1 cellular context compared by ENCODE assay signal in the genomic region with DNA sequence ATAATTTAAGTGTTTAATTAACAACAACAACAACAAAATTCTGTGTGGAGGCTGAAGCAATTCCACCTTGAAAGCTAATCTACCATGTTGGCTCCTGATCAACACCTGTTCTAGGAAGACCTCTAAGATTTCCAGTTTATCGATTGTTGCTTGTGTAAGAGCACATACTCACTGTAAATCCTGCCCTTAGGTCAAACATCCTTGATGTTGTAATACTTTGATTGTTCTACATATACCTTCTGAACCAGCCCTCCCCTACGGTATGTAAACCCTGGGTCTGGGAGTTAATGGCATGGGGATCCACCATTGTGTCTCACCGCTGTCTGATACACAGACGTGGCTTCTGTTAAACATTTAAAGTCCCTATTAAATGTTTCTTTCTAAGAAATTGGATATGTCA.
TF ChIP-seq lines count a peak whose summit lies in the region.

No MANE protein-coding gene starts in this region.

TF ChIP-seq in HepG2, 621 proteins besides CTCF, POLR2A, EP300 and RAD21 (continued from another document and continues in another):
- TF ChIP-seq NR0B2 (CRISPR knock-in tag; IDR thresholded peaks at IDR 0.05) (no peak), AHR (CRISPR knock-in tag; IDR thresholded peaks at IDR 0.05) (no peak), ZNF567 (CRISPR knock-in tag; IDR thresholded peaks at IDR 0.05; ENCODE audit: borderline replicate concordance) (no peak), IKZF4 (CRISPR knock-in tag; IDR thresholded peaks at IDR 0.05; ENCODE audit: borderline replicate concordance, low read depth, not compliant biosample characterization) (no peak), CHCHD3 (CRISPR knock-in tag; IDR thresholded peaks at IDR 0.05) (no peak), ZNF709 (CRISPR knock-in tag; IDR thresholded peaks at IDR 0.05) (no peak), MAF1 (CRISPR knock-in tag; IDR thresholded peaks at IDR 0.05; ENCODE audit: borderline replicate concordance) (no peak), CHD2 (IDR thresholded peaks at IDR 0.05; ENCODE audit: low read depth, low read length) (no peak), NFIB (CRISPR knock-in tag; IDR thresholded peaks at IDR 0.05; ENCODE audit: borderline replicate concordance) (no peak), ZNF337 (CRISPR knock-in tag; IDR thresholded peaks at IDR 0.05; ENCODE audit: borderline replicate concordance, low read depth) (no peak), ZBTB20 (CRISPR knock-in tag; IDR thresholded peaks at IDR 0.05; ENCODE audit: borderline replicate concordance, low read depth) (peak; percentile 70; the same call in 1 of the 2 replicates), KDM5B (CRISPR knock-in tag; IDR thresholded peaks at IDR 0.05; ENCODE audit: borderline replicate concordance) (no peak), ATM (IDR thresholded peaks at IDR 0.05; ENCODE audit: borderline replicate concordance) (no peak), HNRNPL (IDR thresholded peaks at IDR 0.05; ENCODE audit: low read depth, low read length) (no peak), TARDBP (CRISPR knock-in tag; IDR thresholded peaks at IDR 0.05) (peak; percentile 44; the same call in 1 of the 2 replicates), MIER2 (CRISPR knock-in tag; IDR thresholded peaks at IDR 0.05) (no peak), NCOA1 (CRISPR knock-in tag; IDR thresholded peaks at IDR 0.05) (no peak), DR1 (CRISPR knock-in tag; IDR thresholded peaks at IDR 0.05) (no peak), SALL2 (CRISPR knock-in tag; IDR thresholded peaks at IDR 0.05) (no peak), HNF4A (CRISPR knock-in tag; IDR thresholded peaks at IDR 0.05) (peak; percentile 70), CBFB (CRISPR knock-in tag; IDR thresholded peaks at IDR 0.05) (no peak), KLF6 (CRISPR knock-in tag; IDR thresholded peaks at IDR 0.05) (no peak), ZBTB21 (CRISPR knock-in tag; IDR thresholded peaks at IDR 0.05) (no peak), KDM1A (CRISPR knock-in tag; IDR thresholded peaks at IDR 0.05) (no peak; the same call in 1 of the 2 replicates), KDM2A (CRISPR knock-in tag; IDR thresholded peaks at IDR 0.05; ENCODE audit: borderline replicate concordance, low read depth) (no peak), KAT7 (CRISPR knock-in tag; IDR thresholded peaks at IDR 0.05; ENCODE audit: borderline replicate concordance) (no peak), AGO2 (optimal IDR thresholded peaks at IDR 0.05; ENCODE audit: low read depth, low read length) (no peak), GTF3A (CRISPR knock-in tag; conservative IDR thresholded peaks at IDR 0.05) (no peak), ZNF670 (CRISPR knock-in tag; IDR thresholded peaks at IDR 0.05; ENCODE audit: borderline replicate concordance) (no peak), MIXL1 (CRISPR knock-in tag; IDR thresholded peaks at IDR 0.05) (peak; percentile 70), NR2F6 (IDR thresholded peaks at IDR 0.05) (peak; percentile 85), NR2F6 (CRISPR knock-in tag; IDR thresholded peaks at IDR 0.05) (peak; percentile 86), ASH2L (IDR thresholded peaks at IDR 0.05; ENCODE audit: insufficient read length, low read depth, low read length) (no peak), CENPT (CRISPR knock-in tag; IDR thresholded peaks at IDR 0.05; ENCODE audit: low read depth) (no peak), RNF2 (conservative IDR thresholded peaks at IDR 0.05; ENCODE audit: low read depth) (no peak), CCAR2 (optimal IDR thresholded peaks at IDR 0.05; ENCODE audit: low read depth, low read length) (no peak), POLR2AphosphoS2 (IDR thresholded peaks at IDR 0.05; ENCODE audit: low read depth, low read length) (no peak), RBM22 (optimal IDR thresholded peaks at IDR 0.05; ENCODE audit: low read length) (no peak), POGZ (CRISPR knock-in tag; IDR thresholded peaks at IDR 0.05) (peak; percentile 54; the same call in 1 of the 2 replicates), ZNF775 (CRISPR knock-in tag; IDR thresholded peaks at IDR 0.05; ENCODE audit: borderline replicate concordance) (no peak), TOPORS (CRISPR knock-in tag; IDR thresholded peaks at IDR 0.05) (no peak)
- TF ChIP-seq, protein P1, sequence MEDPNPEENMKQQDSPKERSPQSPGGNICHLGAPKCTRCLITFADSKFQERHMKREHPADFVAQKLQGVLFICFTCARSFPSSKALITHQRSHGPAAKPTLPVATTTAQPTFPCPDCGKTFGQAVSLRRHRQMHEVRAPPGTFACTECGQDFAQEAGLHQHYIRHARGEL (CRISPR knock-in tag; IDR thresholded peaks at IDR 0.05): no peak
- TF ChIP-seq, protein P2, sequence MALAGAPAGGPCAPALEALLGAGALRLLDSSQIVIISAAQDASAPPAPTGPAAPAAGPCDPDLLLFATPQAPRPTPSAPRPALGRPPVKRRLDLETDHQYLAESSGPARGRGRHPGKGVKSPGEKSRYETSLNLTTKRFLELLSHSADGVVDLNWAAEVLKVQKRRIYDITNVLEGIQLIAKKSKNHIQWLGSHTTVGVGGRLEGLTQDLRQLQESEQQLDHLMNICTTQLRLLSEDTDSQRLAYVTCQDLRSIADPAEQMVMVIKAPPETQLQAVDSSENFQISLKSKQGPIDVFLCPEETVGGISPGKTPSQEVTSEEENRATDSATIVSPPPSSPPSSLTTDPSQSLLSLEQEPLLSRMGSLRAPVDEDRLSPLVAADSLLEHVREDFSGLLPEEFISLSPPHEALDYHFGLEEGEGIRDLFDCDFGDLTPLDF (CRISPR knock-in tag; IDR thresholded peaks at IDR 0.05): no peak
- TF ChIP-seq, protein P3, sequence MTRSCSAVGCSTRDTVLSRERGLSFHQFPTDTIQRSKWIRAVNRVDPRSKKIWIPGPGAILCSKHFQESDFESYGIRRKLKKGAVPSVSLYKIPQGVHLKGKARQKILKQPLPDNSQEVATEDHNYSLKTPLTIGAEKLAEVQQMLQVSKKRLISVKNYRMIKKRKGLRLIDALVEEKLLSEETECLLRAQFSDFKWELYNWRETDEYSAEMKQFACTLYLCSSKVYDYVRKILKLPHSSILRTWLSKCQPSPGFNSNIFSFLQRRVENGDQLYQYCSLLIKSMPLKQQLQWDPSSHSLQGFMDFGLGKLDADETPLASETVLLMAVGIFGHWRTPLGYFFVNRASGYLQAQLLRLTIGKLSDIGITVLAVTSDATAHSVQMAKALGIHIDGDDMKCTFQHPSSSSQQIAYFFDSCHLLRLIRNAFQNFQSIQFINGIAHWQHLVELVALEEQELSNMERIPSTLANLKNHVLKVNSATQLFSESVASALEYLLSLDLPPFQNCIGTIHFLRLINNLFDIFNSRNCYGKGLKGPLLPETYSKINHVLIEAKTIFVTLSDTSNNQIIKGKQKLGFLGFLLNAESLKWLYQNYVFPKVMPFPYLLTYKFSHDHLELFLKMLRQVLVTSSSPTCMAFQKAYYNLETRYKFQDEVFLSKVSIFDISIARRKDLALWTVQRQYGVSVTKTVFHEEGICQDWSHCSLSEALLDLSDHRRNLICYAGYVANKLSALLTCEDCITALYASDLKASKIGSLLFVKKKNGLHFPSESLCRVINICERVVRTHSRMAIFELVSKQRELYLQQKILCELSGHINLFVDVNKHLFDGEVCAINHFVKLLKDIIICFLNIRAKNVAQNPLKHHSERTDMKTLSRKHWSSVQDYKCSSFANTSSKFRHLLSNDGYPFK (CRISPR knock-in tag; IDR thresholded peaks at IDR 0.05; ENCODE audit: borderline replicate concordance): no peak
- TF ChIP-seq, protein P4, sequence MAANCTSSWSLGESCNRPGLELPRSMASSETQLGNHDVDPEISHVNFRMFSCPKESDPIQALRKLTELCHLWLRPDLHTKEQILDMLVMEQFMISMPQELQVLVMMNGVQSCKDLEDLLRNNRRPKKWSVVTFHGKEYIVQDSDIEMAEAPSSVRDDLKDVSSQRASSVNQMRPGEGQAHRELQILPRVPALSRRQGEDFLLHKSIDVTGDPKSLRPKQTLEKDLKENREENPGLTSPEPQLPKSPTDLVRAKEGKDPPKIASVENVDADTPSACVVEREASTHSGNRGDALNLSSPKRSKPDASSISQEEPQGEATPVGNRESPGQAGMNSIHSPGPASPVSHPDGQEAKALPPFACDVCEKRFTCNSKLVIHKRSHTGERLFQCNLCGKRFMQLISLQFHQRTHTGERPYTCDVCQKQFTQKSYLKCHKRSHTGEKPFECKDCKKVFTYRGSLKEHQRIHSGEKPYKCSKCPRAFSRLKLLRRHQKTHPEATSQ (CRISPR knock-in tag; IDR thresholded peaks at IDR 0.05; ENCODE audit: borderline replicate concordance): no peak
- TF ChIP-seq, protein P5, sequence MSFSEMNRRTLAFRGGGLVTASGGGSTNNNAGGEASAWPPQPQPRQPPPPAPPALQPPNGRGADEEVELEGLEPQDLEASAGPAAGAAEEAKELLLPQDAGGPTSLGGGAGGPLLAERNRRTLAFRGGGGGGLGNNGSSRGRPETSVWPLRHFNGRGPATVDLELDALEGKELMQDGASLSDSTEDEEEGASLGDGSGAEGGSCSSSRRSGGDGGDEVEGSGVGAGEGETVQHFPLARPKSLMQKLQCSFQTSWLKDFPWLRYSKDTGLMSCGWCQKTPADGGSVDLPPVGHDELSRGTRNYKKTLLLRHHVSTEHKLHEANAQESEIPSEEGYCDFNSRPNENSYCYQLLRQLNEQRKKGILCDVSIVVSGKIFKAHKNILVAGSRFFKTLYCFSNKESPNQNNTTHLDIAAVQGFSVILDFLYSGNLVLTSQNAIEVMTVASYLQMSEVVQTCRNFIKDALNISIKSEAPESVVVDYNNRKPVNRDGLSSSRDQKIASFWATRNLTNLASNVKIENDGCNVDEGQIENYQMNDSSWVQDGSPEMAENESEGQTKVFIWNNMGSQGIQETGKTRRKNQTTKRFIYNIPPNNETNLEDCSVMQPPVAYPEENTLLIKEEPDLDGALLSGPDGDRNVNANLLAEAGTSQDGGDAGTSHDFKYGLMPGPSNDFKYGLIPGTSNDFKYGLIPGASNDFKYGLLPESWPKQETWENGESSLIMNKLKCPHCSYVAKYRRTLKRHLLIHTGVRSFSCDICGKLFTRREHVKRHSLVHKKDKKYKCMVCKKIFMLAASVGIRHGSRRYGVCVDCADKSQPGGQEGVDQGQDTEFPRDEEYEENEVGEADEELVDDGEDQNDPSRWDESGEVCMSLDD (CRISPR knock-in tag; IDR thresholded peaks at IDR 0.05; ENCODE audit: borderline replicate concordance): no peak
- TF ChIP-seq, protein P6, sequence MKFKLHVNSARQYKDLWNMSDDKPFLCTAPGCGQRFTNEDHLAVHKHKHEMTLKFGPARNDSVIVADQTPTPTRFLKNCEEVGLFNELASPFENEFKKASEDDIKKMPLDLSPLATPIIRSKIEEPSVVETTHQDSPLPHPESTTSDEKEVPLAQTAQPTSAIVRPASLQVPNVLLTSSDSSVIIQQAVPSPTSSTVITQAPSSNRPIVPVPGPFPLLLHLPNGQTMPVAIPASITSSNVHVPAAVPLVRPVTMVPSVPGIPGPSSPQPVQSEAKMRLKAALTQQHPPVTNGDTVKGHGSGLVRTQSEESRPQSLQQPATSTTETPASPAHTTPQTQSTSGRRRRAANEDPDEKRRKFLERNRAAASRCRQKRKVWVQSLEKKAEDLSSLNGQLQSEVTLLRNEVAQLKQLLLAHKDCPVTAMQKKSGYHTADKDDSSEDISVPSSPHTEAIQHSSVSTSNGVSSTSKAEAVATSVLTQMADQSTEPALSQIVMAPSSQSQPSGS (CRISPR knock-in tag; IDR thresholded peaks at IDR 0.05): peak; percentile 59; the same call in 1 of the 2 replicates
- TF ChIP-seq, protein P7, sequence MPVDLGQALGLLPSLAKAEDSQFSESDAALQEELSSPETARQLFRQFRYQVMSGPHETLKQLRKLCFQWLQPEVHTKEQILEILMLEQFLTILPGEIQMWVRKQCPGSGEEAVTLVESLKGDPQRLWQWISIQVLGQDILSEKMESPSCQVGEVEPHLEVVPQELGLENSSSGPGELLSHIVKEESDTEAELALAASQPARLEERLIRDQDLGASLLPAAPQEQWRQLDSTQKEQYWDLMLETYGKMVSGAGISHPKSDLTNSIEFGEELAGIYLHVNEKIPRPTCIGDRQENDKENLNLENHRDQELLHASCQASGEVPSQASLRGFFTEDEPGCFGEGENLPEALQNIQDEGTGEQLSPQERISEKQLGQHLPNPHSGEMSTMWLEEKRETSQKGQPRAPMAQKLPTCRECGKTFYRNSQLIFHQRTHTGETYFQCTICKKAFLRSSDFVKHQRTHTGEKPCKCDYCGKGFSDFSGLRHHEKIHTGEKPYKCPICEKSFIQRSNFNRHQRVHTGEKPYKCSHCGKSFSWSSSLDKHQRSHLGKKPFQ (CRISPR knock-in tag; IDR thresholded peaks at IDR 0.05; ENCODE audit: insufficient replicate concordance): no peak
- TF ChIP-seq, protein P8, sequence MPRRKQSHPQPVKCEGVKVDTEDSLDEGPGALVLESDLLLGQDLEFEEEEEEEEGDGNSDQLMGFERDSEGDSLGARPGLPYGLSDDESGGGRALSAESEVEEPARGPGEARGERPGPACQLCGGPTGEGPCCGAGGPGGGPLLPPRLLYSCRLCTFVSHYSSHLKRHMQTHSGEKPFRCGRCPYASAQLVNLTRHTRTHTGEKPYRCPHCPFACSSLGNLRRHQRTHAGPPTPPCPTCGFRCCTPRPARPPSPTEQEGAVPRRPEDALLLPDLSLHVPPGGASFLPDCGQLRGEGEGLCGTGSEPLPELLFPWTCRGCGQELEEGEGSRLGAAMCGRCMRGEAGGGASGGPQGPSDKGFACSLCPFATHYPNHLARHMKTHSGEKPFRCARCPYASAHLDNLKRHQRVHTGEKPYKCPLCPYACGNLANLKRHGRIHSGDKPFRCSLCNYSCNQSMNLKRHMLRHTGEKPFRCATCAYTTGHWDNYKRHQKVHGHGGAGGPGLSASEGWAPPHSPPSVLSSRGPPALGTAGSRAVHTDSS (CRISPR knock-in tag; conservative IDR thresholded peaks at IDR 0.05): no peak
- TF ChIP-seq, protein P9, sequence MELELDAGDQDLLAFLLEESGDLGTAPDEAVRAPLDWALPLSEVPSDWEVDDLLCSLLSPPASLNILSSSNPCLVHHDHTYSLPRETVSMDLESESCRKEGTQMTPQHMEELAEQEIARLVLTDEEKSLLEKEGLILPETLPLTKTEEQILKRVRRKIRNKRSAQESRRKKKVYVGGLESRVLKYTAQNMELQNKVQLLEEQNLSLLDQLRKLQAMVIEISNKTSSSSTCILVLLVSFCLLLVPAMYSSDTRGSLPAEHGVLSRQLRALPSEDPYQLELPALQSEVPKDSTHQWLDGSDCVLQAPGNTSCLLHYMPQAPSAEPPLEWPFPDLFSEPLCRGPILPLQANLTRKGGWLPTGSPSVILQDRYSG (CRISPR knock-in tag; IDR thresholded peaks at IDR 0.05): no peak
- TF ChIP-seq, protein P10, sequence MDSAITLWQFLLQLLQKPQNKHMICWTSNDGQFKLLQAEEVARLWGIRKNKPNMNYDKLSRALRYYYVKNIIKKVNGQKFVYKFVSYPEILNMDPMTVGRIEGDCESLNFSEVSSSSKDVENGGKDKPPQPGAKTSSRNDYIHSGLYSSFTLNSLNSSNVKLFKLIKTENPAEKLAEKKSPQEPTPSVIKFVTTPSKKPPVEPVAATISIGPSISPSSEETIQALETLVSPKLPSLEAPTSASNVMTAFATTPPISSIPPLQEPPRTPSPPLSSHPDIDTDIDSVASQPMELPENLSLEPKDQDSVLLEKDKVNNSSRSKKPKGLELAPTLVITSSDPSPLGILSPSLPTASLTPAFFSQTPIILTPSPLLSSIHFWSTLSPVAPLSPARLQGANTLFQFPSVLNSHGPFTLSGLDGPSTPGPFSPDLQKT (CRISPR knock-in tag; IDR thresholded peaks at IDR 0.05; ENCODE audit: borderline replicate concordance): no peak
- TF ChIP-seq, protein P11, sequence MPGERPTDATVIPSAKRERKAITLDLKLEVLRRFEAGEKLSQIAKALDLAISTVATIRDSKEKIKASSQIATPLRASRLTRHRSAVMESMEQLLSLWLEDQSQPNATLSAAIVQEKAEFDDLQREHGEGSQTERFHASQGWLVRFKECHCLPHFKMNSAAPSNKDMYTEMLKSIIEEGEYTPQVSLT (CRISPR knock-in tag; IDR thresholded peaks at IDR 0.05; ENCODE audit: borderline replicate concordance, low read depth): no peak
